In the genomic region with DNA sequence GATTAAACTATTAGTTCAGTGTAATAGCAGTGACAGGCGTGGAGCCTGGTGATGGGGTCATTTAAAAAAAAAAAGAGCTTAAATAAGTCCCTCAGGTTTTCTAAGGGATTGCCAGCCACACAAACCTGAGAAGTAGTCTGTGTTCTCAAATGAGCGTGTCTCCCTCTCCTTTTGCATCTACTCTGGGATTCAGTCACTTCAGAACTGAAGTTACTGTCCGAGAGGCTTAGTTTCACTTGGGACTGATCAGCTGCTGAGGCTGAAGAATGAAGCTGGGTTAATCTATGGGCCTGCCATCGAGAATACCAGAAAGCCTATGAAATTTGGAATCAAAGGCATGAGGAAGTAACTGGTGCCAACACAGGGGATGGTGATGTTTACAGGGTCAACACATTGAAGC, we compare ENCODE assay signal across 25 cellular contexts.
"Had no signal": no experiment of that assay in that cellular context is flagged by ENCODE, and none has a peak within 500 bp of the region (broad histone marks: within the 10 kb centered on the region; RNA-seq: fewer than 3 reads in every experiment).

No MANE protein-coding gene starts in this region.

- H3K79me2 ChIP-seq: hepatocyte had no signal

- ATAC-seq: gastrocnemius medialis; naive thymus-derived CD8-positive, alpha-beta T cell; right cardiac atrium had no signal

- H3K4me1 Mint-ChIP-seq: brain, memory B cell, neural progenitor cell had no signal

- H3K9me3 ChIP-seq: gastrocnemius medialis, spleen, suprapubic skin, tibial artery had no signal

- DNase-seq: activated CD4-positive, alpha-beta T cell treated with anti-CD3 and anti-CD28 coated beads for 4 hours; activated CD4-positive, alpha-beta T cell treated with anti-CD3 and anti-CD28 coated beads, Interleukin-2, amount 50 U/mL, for 48 hours; activated CD8-positive, alpha-beta memory T cell treated with anti-CD3 and anti-CD28 coated beads for 24 hours; activated effector memory CD4-positive, alpha-beta T cell treated with Interleukin-2 at 50 U/mL for 16 hours; activated naive CD4-positive, alpha-beta T cell treated with Interleukin-2 at 50 U/mL for 16 hours; aorta; dorsolateral prefrontal cortex; effector memory CD8-positive, alpha-beta T cell; erythroblast; gastrocnemius medialis; naive thymus-derived CD8-positive, alpha-beta T cell; posterior cingulate gyrus; right cardiac atrium; spleen; stimulated activated naive CD4-positive, alpha-beta T cell; T-helper 9 cell; tibial artery had no signal

- H3K9me3 Mint-ChIP-seq: effector memory CD8-positive, alpha-beta T cell; memory B cell; naive thymus-derived CD8-positive, alpha-beta T cell; neural progenitor cell had no signal

- H3K4me3 Mint-ChIP-seq: activated naive CD8-positive, alpha-beta T cell; brain; effector memory CD8-positive, alpha-beta T cell; memory B cell; naive thymus-derived CD8-positive, alpha-beta T cell; neural progenitor cell had no signal

- H3K27ac ChIP-seq: coronary artery, dorsolateral prefrontal cortex, gastrocnemius medialis, hepatocyte, neural progenitor cell, spleen, suprapubic skin, tibial artery, VCaP had no signal

- H3K27me3 Mint-ChIP-seq: activated naive CD8-positive, alpha-beta T cell; brain; effector memory CD8-positive, alpha-beta T cell; memory B cell; naive thymus-derived CD8-positive, alpha-beta T cell had no signal

- H3K27ac Mint-ChIP-seq: activated naive CD8-positive, alpha-beta T cell; brain; effector memory CD8-positive, alpha-beta T cell; memory B cell; neural progenitor cell had no signal

- H2AFZ ChIP-seq: hepatocyte, neural progenitor cell had no signal

- H3K4me3 ChIP-seq: coronary artery, dorsolateral prefrontal cortex, gastrocnemius medialis, hepatocyte, neural progenitor cell, spleen, suprapubic skin, tibial artery had no signal

- H3K4me2 ChIP-seq: hepatocyte, neural progenitor cell had no signal

- H3K27me3 ChIP-seq: dorsolateral prefrontal cortex, gastrocnemius medialis, hepatocyte, neural progenitor cell, spleen, suprapubic skin, tibial artery had no signal

- H3K36me3 ChIP-seq: gastrocnemius medialis, neural progenitor cell, suprapubic skin had no signal

- H3K4me1 ChIP-seq: gastrocnemius medialis, spleen, suprapubic skin, tibial artery had no signal
